1 cellular context compared by ENCODE assay signal in the genomic region with DNA sequence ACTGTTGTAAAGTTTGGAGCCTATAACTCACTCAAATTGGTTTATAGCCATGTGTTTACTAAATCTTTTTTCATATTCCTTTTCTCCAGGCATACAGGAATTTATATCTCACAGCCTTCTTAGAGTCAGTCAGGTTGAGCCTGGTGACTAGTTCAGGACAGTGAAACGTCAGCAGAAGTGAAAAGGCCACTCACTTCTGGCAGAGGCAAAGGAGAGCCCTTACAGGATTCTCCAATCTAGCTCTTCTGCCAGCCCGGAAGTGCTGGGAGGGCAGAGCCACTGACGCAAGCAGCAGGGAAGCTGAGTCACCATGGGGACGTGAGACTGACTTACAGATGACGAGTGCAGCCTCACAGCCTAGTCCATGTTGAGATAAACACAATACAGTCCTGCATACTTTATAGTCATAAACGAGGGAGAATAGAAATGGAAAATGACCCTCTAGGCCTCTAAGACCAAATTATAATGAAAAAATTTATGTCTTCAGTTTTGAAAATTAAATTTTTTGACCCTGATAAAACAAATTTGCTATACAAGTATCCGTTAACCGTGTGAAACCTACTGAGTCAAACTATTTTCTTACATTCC.
TF ChIP-seq lines count a peak whose summit lies in the region.

No MANE protein-coding gene starts in this region.

TF ChIP-seq in HEK293, 187 proteins besides CTCF, POLR2A, EP300 and RAD21 (continued from another document and continues in another):
- TF ChIP-seq FEZF1 (tag by site-specific recombination; IDR thresholded peaks at IDR 0.05) = peak; percentile 48; the same call in 1 of the 2 replicates
- no peak for TF ChIP-seq ZNF311 (tag by site-specific recombination; IDR thresholded peaks at IDR 0.05; ENCODE audit: borderline replicate concordance)
- no peak for TF ChIP-seq ZNF621 (tag by site-specific recombination; IDR thresholded peaks at IDR 0.05)
- peak; percentile 26; the same call in 1 of the 2 replicates for TF ChIP-seq SP3 (tag by site-specific recombination; IDR thresholded peaks at IDR 0.05)
- TF ChIP-seq WT1 (tag by site-specific recombination; IDR thresholded peaks at IDR 0.05) = peak; percentile 43; the same call in 1 of the 2 replicates
- no peak for TF ChIP-seq ZNF48 (tag by site-specific recombination; IDR thresholded peaks at IDR 0.05)
- TF ChIP-seq, protein P1, sequence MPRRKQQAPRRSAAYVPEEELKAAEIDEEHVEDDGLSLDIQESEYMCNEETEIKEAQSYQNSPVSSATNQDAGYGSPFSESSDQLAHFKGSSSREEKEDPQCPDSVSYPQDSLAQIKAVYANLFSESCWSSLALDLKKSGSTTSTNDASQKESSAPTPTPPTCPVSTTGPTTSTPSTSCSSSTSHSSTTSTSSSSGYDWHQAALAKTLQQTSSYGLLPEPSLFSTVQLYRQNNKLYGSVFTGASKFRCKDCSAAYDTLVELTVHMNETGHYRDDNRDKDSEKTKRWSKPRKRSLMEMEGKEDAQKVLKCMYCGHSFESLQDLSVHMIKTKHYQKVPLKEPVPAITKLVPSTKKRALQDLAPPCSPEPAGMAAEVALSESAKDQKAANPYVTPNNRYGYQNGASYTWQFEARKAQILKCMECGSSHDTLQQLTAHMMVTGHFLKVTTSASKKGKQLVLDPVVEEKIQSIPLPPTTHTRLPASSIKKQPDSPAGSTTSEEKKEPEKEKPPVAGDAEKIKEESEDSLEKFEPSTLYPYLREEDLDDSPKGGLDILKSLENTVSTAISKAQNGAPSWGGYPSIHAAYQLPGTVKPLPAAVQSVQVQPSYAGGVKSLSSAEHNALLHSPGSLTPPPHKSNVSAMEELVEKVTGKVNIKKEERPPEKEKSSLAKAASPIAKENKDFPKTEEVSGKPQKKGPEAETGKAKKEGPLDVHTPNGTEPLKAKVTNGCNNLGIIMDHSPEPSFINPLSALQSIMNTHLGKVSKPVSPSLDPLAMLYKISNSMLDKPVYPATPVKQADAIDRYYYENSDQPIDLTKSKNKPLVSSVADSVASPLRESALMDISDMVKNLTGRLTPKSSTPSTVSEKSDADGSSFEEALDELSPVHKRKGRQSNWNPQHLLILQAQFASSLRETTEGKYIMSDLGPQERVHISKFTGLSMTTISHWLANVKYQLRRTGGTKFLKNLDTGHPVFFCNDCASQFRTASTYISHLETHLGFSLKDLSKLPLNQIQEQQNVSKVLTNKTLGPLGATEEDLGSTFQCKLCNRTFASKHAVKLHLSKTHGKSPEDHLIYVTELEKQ (tag by site-specific recombination; IDR thresholded peaks at IDR 0.05; ENCODE audit: borderline replicate concordance) = 0 out of 2 replicates have a peak, but pooled peaks have one; percentile 15
- TF ChIP-seq GLIS2 (tag by site-specific recombination; IDR thresholded peaks at IDR 0.05) = no peak
- TF ChIP-seq ZNF629 (tag by site-specific recombination; IDR thresholded peaks at IDR 0.05) = peak; percentile 98
- peak; percentile 64 for TF ChIP-seq SP7 (tag by site-specific recombination; IDR thresholded peaks at IDR 0.05)
- TF ChIP-seq, protein P2, sequence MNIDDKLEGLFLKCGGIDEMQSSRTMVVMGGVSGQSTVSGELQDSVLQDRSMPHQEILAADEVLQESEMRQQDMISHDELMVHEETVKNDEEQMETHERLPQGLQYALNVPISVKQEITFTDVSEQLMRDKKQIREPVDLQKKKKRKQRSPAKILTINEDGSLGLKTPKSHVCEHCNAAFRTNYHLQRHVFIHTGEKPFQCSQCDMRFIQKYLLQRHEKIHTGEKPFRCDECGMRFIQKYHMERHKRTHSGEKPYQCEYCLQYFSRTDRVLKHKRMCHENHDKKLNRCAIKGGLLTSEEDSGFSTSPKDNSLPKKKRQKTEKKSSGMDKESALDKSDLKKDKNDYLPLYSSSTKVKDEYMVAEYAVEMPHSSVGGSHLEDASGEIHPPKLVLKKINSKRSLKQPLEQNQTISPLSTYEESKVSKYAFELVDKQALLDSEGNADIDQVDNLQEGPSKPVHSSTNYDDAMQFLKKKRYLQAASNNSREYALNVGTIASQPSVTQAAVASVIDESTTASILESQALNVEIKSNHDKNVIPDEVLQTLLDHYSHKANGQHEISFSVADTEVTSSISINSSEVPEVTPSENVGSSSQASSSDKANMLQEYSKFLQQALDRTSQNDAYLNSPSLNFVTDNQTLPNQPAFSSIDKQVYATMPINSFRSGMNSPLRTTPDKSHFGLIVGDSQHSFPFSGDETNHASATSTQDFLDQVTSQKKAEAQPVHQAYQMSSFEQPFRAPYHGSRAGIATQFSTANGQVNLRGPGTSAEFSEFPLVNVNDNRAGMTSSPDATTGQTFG (tag by site-specific recombination; IDR thresholded peaks at IDR 0.05; ENCODE audit: borderline replicate concordance) = no peak
- no peak for TF ChIP-seq ZNF658 (tag by site-specific recombination; IDR thresholded peaks at IDR 0.05)
- peak; percentile 94 for TF ChIP-seq ZBTB17 (tag by site-specific recombination; IDR thresholded peaks at IDR 0.05)
- TF ChIP-seq, protein P3, sequence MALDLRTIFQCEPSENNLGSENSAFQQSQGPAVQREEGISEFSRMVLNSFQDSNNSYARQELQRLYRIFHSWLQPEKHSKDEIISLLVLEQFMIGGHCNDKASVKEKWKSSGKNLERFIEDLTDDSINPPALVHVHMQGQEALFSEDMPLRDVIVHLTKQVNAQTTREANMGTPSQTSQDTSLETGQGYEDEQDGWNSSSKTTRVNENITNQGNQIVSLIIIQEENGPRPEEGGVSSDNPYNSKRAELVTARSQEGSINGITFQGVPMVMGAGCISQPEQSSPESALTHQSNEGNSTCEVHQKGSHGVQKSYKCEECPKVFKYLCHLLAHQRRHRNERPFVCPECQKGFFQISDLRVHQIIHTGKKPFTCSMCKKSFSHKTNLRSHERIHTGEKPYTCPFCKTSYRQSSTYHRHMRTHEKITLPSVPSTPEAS (tag by site-specific recombination; IDR thresholded peaks at IDR 0.05) = no peak
- no peak for TF ChIP-seq EGR2 (tag by site-specific recombination; IDR thresholded peaks at IDR 0.05; ENCODE audit: low read depth)
- no peak for TF ChIP-seq ZIC2 (tag by site-specific recombination; IDR thresholded peaks at IDR 0.05)
- TF ChIP-seq ZNF664 (tag by site-specific recombination; IDR thresholded peaks at IDR 0.05) = no peak
- no peak for TF ChIP-seq ZNF324 (tag by site-specific recombination; IDR thresholded peaks at IDR 0.05)
- no peak for TF ChIP-seq ZNF157 (tag by site-specific recombination; IDR thresholded peaks at IDR 0.05)
- no peak for TF ChIP-seq ZNF37A (tag by site-specific recombination; IDR thresholded peaks at IDR 0.05)
- TF ChIP-seq ZEB2 (tag by site-specific recombination; IDR thresholded peaks at IDR 0.05) = peak; percentile 53; the same call in 1 of the 2 replicates
- no peak for TF ChIP-seq ZNF707 (tag by site-specific recombination; IDR thresholded peaks at IDR 0.05)
- TF ChIP-seq ZNF544 (tag by site-specific recombination; IDR thresholded peaks at IDR 0.05) = no peak
- TF ChIP-seq, protein P4, sequence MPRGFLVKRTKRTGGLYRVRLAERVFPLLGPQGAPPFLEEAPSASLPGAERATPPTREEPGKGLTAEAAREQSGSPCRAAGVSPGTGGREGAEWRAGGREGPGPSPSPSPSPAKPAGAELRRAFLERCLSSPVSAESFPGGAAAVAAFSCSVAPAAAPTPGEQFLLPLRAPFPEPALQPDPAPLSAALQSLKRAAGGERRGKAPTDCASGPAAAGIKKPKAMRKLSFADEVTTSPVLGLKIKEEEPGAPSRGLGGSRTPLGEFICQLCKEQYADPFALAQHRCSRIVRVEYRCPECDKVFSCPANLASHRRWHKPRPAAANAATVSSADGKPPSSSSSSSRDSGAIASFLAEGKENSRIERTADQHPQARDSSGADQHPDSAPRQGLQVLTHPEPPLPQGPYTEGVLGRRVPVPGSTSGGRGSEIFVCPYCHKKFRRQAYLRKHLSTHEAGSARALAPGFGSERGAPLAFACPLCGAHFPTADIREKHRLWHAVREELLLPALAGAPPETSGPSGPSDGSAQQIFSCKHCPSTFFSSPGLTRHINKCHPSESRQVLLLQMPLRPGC (tag by site-specific recombination; IDR thresholded peaks at IDR 0.05) = no peak
- TF ChIP-seq ZNF791 (tag by site-specific recombination; IDR thresholded peaks at IDR 0.05) = no peak
- no peak for TF ChIP-seq ZNF596 (tag by site-specific recombination; IDR thresholded peaks at IDR 0.05)
- peak; percentile 65 for TF ChIP-seq ZNF366 (tag by site-specific recombination; conservative IDR thresholded peaks at IDR 0.05)
- TF ChIP-seq, protein P5, sequence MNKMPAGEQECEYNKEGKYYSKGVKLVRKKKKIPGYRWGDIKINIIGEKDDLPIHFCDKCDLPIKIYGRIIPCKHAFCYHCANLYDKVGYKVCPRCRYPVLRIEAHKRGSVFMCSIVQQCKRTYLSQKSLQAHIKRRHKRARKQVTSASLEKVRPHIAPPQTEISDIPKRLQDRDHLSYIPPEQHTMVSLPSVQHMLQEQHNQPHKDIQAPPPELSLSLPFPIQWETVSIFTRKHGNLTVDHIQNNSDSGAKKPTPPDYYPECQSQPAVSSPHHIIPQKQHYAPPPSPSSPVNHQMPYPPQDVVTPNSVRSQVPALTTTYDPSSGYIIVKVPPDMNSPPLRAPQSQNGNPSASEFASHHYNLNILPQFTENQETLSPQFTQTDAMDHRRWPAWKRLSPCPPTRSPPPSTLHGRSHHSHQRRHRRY (tag by site-specific recombination; IDR thresholded peaks at IDR 0.05) = no peak
- TF ChIP-seq, protein P6, sequence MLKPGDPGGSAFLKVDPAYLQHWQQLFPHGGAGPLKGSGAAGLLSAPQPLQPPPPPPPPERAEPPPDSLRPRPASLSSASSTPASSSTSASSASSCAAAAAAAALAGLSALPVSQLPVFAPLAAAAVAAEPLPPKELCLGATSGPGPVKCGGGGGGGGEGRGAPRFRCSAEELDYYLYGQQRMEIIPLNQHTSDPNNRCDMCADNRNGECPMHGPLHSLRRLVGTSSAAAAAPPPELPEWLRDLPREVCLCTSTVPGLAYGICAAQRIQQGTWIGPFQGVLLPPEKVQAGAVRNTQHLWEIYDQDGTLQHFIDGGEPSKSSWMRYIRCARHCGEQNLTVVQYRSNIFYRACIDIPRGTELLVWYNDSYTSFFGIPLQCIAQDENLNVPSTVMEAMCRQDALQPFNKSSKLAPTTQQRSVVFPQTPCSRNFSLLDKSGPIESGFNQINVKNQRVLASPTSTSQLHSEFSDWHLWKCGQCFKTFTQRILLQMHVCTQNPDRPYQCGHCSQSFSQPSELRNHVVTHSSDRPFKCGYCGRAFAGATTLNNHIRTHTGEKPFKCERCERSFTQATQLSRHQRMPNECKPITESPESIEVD (tag by site-specific recombination; IDR thresholded peaks at IDR 0.05) = no peak
- no peak for TF ChIP-seq ZNF548 (tag by site-specific recombination; IDR thresholded peaks at IDR 0.05)
- no peak for TF ChIP-seq ZNF529 (tag by site-specific recombination; IDR thresholded peaks at IDR 0.05; ENCODE audit: insufficient replicate concordance)
- TF ChIP-seq ZNF274 (IDR thresholded peaks at IDR 0.05; ENCODE audit: low read length) = no peak
- no peak for TF ChIP-seq ZNF274 (tag by site-specific recombination; IDR thresholded peaks at IDR 0.05; ENCODE audit: borderline replicate concordance)
- no peak for TF ChIP-seq KLF7 (tag by site-specific recombination; IDR thresholded peaks at IDR 0.05; ENCODE audit: borderline replicate concordance)
- TF ChIP-seq, protein P7, sequence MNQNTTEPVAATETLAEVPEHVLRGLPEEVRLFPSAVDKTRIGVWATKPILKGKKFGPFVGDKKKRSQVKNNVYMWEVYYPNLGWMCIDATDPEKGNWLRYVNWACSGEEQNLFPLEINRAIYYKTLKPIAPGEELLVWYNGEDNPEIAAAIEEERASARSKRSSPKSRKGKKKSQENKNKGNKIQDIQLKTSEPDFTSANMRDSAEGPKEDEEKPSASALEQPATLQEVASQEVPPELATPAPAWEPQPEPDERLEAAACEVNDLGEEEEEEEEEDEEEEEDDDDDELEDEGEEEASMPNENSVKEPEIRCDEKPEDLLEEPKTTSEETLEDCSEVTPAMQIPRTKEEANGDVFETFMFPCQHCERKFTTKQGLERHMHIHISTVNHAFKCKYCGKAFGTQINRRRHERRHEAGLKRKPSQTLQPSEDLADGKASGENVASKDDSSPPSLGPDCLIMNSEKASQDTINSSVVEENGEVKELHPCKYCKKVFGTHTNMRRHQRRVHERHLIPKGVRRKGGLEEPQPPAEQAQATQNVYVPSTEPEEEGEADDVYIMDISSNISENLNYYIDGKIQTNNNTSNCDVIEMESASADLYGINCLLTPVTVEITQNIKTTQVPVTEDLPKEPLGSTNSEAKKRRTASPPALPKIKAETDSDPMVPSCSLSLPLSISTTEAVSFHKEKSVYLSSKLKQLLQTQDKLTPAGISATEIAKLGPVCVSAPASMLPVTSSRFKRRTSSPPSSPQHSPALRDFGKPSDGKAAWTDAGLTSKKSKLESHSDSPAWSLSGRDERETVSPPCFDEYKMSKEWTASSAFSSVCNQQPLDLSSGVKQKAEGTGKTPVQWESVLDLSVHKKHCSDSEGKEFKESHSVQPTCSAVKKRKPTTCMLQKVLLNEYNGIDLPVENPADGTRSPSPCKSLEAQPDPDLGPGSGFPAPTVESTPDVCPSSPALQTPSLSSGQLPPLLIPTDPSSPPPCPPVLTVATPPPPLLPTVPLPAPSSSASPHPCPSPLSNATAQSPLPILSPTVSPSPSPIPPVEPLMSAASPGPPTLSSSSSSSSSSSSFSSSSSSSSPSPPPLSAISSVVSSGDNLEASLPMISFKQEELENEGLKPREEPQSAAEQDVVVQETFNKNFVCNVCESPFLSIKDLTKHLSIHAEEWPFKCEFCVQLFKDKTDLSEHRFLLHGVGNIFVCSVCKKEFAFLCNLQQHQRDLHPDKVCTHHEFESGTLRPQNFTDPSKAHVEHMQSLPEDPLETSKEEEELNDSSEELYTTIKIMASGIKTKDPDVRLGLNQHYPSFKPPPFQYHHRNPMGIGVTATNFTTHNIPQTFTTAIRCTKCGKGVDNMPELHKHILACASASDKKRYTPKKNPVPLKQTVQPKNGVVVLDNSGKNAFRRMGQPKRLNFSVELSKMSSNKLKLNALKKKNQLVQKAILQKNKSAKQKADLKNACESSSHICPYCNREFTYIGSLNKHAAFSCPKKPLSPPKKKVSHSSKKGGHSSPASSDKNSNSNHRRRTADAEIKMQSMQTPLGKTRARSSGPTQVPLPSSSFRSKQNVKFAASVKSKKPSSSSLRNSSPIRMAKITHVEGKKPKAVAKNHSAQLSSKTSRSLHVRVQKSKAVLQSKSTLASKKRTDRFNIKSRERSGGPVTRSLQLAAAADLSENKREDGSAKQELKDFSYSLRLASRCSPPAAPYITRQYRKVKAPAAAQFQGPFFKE (tag by site-specific recombination; IDR thresholded peaks at IDR 0.05; ENCODE audit: borderline replicate concordance) = no peak
- no peak for TF ChIP-seq ZFP41 (tag by site-specific recombination; IDR thresholded peaks at IDR 0.05; ENCODE audit: borderline replicate concordance)
- TF ChIP-seq ZNF610 (tag by site-specific recombination; IDR thresholded peaks at IDR 0.05; ENCODE audit: borderline replicate concordance) = no peak
- TF ChIP-seq ZNF404 (tag by site-specific recombination; IDR thresholded peaks at IDR 0.05) = no peak
- TF ChIP-seq, protein P8, sequence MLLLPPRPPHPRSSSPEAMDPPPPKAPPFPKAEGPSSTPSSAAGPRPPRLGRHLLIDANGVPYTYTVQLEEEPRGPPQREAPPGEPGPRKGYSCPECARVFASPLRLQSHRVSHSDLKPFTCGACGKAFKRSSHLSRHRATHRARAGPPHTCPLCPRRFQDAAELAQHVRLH (tag by site-specific recombination; IDR thresholded peaks at IDR 0.05) = no peak
- no peak for TF ChIP-seq ZNF140 (tag by site-specific recombination; IDR thresholded peaks at IDR 0.05)
- peak; percentile 98 for TF ChIP-seq PRDM1 (tag by site-specific recombination; IDR thresholded peaks at IDR 0.05)
- no peak for TF ChIP-seq ZFHX2 (tag by site-specific recombination; conservative IDR thresholded peaks at IDR 0.05)
- peak; percentile 31; the same call in 1 of the 2 replicates for TF ChIP-seq ZNF394 (tag by site-specific recombination; IDR thresholded peaks at IDR 0.05; ENCODE audit: borderline replicate concordance)
- TF ChIP-seq ZBTB8A (tag by site-specific recombination; IDR thresholded peaks at IDR 0.05) = no peak
- no peak for TF ChIP-seq SCRT1 (tag by site-specific recombination; IDR thresholded peaks at IDR 0.05; ENCODE audit: borderline replicate concordance)
